Comparison of ENCODE assay signal across 18 cellular contexts in the genomic region with DNA sequence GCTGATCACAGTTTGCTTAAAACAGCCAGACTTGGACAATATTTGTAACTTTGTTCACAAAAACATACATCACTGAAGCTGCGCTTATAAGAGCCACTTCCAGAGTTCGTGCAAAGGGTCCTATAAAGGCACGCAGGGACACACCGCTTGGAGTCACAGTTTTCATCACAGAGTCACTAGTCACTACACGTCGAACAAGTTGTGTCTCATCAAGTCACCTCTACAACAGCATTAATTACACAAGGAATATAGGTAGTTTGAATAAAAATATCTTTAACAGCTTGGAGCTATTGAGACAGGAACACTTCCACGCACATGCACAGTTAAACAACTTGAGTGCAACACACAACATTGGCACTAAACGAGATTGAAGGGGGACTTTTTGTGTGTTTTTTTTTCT. TPM values are rescaled to one million over a fixed set of nuclear protein-coding genes. Genes with fewer than 3 reads are reported as not detected.
A peak's percentile ranks its signal among the peaks of the same experiment; 100 is the strongest.
DNase-seq lines count a peak whose midpoint lies in the region; ATAC-seq, FAIRE-seq and TF ChIP-seq lines count a peak whose summit lies in the region.
"Had no signal": no experiment of that assay in that cellular context is flagged by ENCODE, and none has a peak within 500 bp of the region (broad histone marks: within the 10 kb centered on the region; RNA-seq: fewer than 3 reads in every experiment).

No MANE protein-coding gene starts in this region.

- H3K23ac ChIP-seq in trophoblast cell (ENCODE audit: low read length): no peak overlapping the region

- H3K36me3 ChIP-seq in RWPE2 (ENCODE audit: low read depth) (peaks cover 3% of the 10 kb centered on the region; the same call in 1 of the 2 replicates), endothelial cell of umbilical vein (ENCODE audit: control insufficient read depth in 2 of 2, extremely low read depth in 1 of 2, insufficient read depth in 2 of 2, low read length in 2 of 2) (peaks cover 0 to 17% of the 10 kb centered on the region in 2 experiments), mucosa of descending colon (ENCODE audit: low read depth) (no peaks in the 10 kb centered on the region), subcutaneous abdominal adipose tissue (ENCODE audit: control insufficient read depth in 5 of 5, insufficient read depth in 5 of 5, low read length in 5 of 5) (peaks cover 4 to 27% (median 16%) of the 10 kb centered on the region in 5 donors), trophoblast cell (ENCODE audit: control insufficient read depth in 1 of 2, insufficient read depth in 2 of 2, low read length in 2 of 2) (no peaks in the 10 kb centered on the region)

- ATAC-seq in RWPE2 (ENCODE audit: low read depth) (no peak), mucosa of descending colon (no peak), HG02852 (IDR thresholded peaks at IDR 0.05; ENCODE audit: unreplicated experiment) (no peak)
- no peak for ATAC-seq in activated CD4-positive, CD25-positive, alpha-beta regulatory T cell treated with anti-CD3 and anti-CD28 coated beads, Interleukin-2, amount 50 U/mL, for 24 hours
- ATAC-seq: body of pancreas had no signal

- H3K4me3 ChIP-seq in RWPE2 (ENCODE audit: severe bottlenecking) (no peak overlapping the region), endothelial cell of umbilical vein (replicated peaks in 1 of 3; ENCODE audit: insufficient read depth in 1 of 3, low read depth in 1 of 3, low read length in 3 of 3) (peak overlapping the region; percentile 29 to 84 (median 65)), mucosa of descending colon (no peak overlapping the region), subcutaneous abdominal adipose tissue (ENCODE audit: low read depth in 1 of 5, low read length in 5 of 5) (peak overlapping the region; percentile 42 to 84 (median 75)), trophoblast cell (ENCODE audit: low read depth, low read length) (no peak overlapping the region)
- H3K4me3 ChIP-seq: body of pancreas had no signal

- peak overlapping the region; percentile 85 for H3K27ac ChIP-seq in RWPE2 (ENCODE audit: poor library complexity, severe bottlenecking)
- peak overlapping the region; percentile 82 for H3K27ac ChIP-seq in endothelial cell of umbilical vein (ENCODE audit: insufficient read depth, low read depth, low read length)
- peak overlapping the region; percentile 95 for H3K27ac ChIP-seq in subcutaneous abdominal adipose tissue (ENCODE audit: low read depth, low read length)
- H3K27ac ChIP-seq in trophoblast cell (ENCODE audit: low read depth, low read length): no peak overlapping the region

- no peaks in the 10 kb centered on the region for H3K9me1 ChIP-seq in endothelial cell of umbilical vein (replicated peaks; ENCODE audit: control insufficient read depth, extremely low read depth, insufficient read depth, low read length)

- dilution Hi-C loops in endothelial cell of umbilical vein (cut with MboI; ENCODE audit: extremely low pct_ligation_motif_present, low sequenced_read_pairs): no loop called here

- no peak overlapping the region for H3K18ac ChIP-seq in trophoblast cell (ENCODE audit: low read length)

- no peak overlapping the region for H4K8ac ChIP-seq in trophoblast cell (ENCODE audit: low read depth, low read length)

- intact Hi-C loops in endothelial cell of umbilical vein (cut with micrococcal nuclease): loop anchor here (5.0 kb wide), 2 partner anchors 639 to 689 kb away; no protein-coding TSS in a partner anchor
- intact Hi-C loops in mucosa of descending colon (cut with DNase I, micrococcal nuclease): loop anchor here in 1 of 2 donors (5.0 kb wide), 1 partner anchor 284 kb away; no protein-coding TSS in a partner anchor

- no peak overlapping the region for H3K4ac ChIP-seq in trophoblast cell (ENCODE audit: low read depth, low read length)

- H3K14ac ChIP-seq in trophoblast cell (ENCODE audit: low read length): no peak overlapping the region

- no peak overlapping the region for H2BK120ac ChIP-seq in trophoblast cell (ENCODE audit: insufficient read depth, low read length, poor library complexity)

- peak; percentile 57 for FAIRE-seq in endothelial cell of umbilical vein (lab: Jason Lieb, UNC)

- H3K79me2 ChIP-seq in endothelial cell of umbilical vein (ENCODE audit: control insufficient read depth, insufficient read depth, low read length) (peaks cover 94% of the 10 kb centered on the region), trophoblast cell (ENCODE audit: control insufficient read depth, insufficient read depth, low read length, poor library complexity) (no peaks in the 10 kb centered on the region)

- POLR2A ChIA-PET in endothelial cell of umbilical vein (lab: Charles Lee): interaction anchor here (0.6 to 2.2 kb wide), 4 partner anchors 9 to 23 kb away, joined by 3 to 7 read pairs (median 4); partner anchors contain the start of gene HOXA3

- no peak overlapping the region for H2AFZ ChIP-seq in endothelial cell of umbilical vein (ENCODE audit: low read depth, low read length)
- no peak overlapping the region for H2AFZ ChIP-seq in trophoblast cell (ENCODE audit: insufficient read depth, low read length, poor library complexity)

- DNase-seq in RWPE2 (ENCODE audit: low spot score) (no peak), endothelial cell of umbilical vein (ENCODE audit: low read depth, low spot score) (no peak), mucosa of descending colon (peak in 2 of 3 donors; percentile 25 to 34), trophoblast cell (no peak), NCI-H748 treated with DMSO at 0.1 percent for 48 hours (lab: John Stamatoyannopoulos, UW) (no peak)
- DNase-seq: activated CD4-positive, alpha-beta T cell treated with anti-CD3 and anti-CD28 coated beads for 4 hours; activated naive CD4-positive, alpha-beta T cell; body of pancreas; cortex of kidney; DND-41; glutamatergic neuron; NCI-H69 had no signal

- H2BK12ac ChIP-seq in trophoblast cell (ENCODE audit: low read length): no peak overlapping the region

- no peaks in the 10 kb centered on the region for H3K79me1 ChIP-seq in trophoblast cell (ENCODE audit: low read length)

- CTCF ChIA-PET in endothelial cell of umbilical vein (lab: Charles Lee): interaction anchor here (0.7 to 7.0 kb wide), 15 partner anchors 10 to 772 kb away, joined by 3 to 72 read pairs (median 7); partner anchors contain the start of genes HOXA4 and HOXA7

- H2BK5ac ChIP-seq in trophoblast cell (ENCODE audit: low read depth, low read length, poor library complexity): no peak overlapping the region

- peak overlapping the region; percentile 92 for H3K4me2 ChIP-seq in endothelial cell of umbilical vein (ENCODE audit: insufficient read depth, low read length)
- no peak overlapping the region for H3K4me2 ChIP-seq in trophoblast cell (ENCODE audit: low read length)

- H3K27me3 ChIP-seq in RWPE2 (ENCODE audit: insufficient read depth, poor library complexity, severe bottlenecking) (no peaks in the 10 kb centered on the region), endothelial cell of umbilical vein (ENCODE audit: control insufficient read depth in 2 of 2, insufficient read depth in 2 of 2, low read length in 2 of 2) (no peaks in the 10 kb centered on the region), subcutaneous abdominal adipose tissue (ENCODE audit: control insufficient read depth in 5 of 5, insufficient read depth in 4 of 5, low read length in 5 of 5) (no peaks in the 10 kb centered on the region), trophoblast cell (ENCODE audit: insufficient read depth, low read length) (peaks cover 94% of the 10 kb centered on the region)

- H3K9ac ChIP-seq in endothelial cell of umbilical vein (replicated peaks; ENCODE audit: extremely low read depth, insufficient read depth, low read length) (peak overlapping the region; percentile 84), subcutaneous abdominal adipose tissue (ENCODE audit: low read length in 5 of 5) (peak overlapping the region in 2 of 5 donors; percentile 74 to 79), trophoblast cell (ENCODE audit: low read length) (no peak overlapping the region)

- H3K4me1 ChIP-seq in RWPE2 (ENCODE audit: insufficient read depth, poor library complexity, severe bottlenecking): peaks cover 2% of the 10 kb centered on the region
- H3K4me1 ChIP-seq in endothelial cell of umbilical vein (ENCODE audit: control insufficient read depth, extremely low read depth, insufficient read depth, low read length): peaks cover 74% of the 10 kb centered on the region
- H3K4me1 ChIP-seq in mucosa of descending colon (ENCODE audit: low read depth): peaks cover 29% of the 10 kb centered on the region
- H3K4me1 ChIP-seq in subcutaneous abdominal adipose tissue (ENCODE audit: control insufficient read depth in 5 of 5, insufficient read depth in 5 of 5, low read length in 5 of 5): peaks cover 3 to 91% (median 86%) of the 10 kb centered on the region in 5 donors
- peaks cover 3 to 11% of the 10 kb centered on the region in 2 experiments for H3K4me1 ChIP-seq in trophoblast cell (ENCODE audit: control insufficient read depth in 1 of 2, insufficient read depth in 2 of 2, low read length in 2 of 2)

- H4K12ac ChIP-seq in trophoblast cell (ENCODE audit: low read depth, low read length): no peak overlapping the region

- H4K20me1 ChIP-seq in endothelial cell of umbilical vein (replicated peaks; ENCODE audit: control insufficient read depth, extremely low read depth, insufficient read depth, low read length): no peaks in the 10 kb centered on the region

- no peak for TF ChIP-seq POLR2A in endothelial cell of umbilical vein (IDR thresholded peaks at IDR 0.05; ENCODE audit: low read depth, low read length)

- no peak overlapping the region for H2AK5ac ChIP-seq in trophoblast cell (ENCODE audit: low read length)

- no peaks in the 10 kb centered on the region for H3K9me3 ChIP-seq in RWPE2 (ENCODE audit: severe bottlenecking)
- H3K9me3 ChIP-seq in endothelial cell of umbilical vein (replicated peaks; ENCODE audit: control insufficient read depth, insufficient read depth, low read length): no peaks in the 10 kb centered on the region
- H3K9me3 ChIP-seq in mucosa of descending colon: no peaks in the 10 kb centered on the region
- no peaks in the 10 kb centered on the region for H3K9me3 ChIP-seq in subcutaneous abdominal adipose tissue (ENCODE audit: control insufficient read depth in 5 of 5, low read length in 5 of 5)
- H3K9me3 ChIP-seq in trophoblast cell (ENCODE audit: insufficient read depth, low read depth, low read length): peaks cover 20% of the 10 kb centered on the region
- H3K9me3 ChIP-seq: body of pancreas had no signal

- H4K91ac ChIP-seq in trophoblast cell (ENCODE audit: low read depth, low read length): no peak overlapping the region

- no CpG with 5 or more reads among the region's 8 CpGs for WGBS in trophoblast cell (ENCODE audit: extremely low coverage, insufficient coverage, insufficient read length)

- no TSS peak for BruUV-seq in endothelial cell of umbilical vein (replicated peaks; lab: Mats Ljungman, UMichigan)

- TF ChIP-seq CTCF in RWPE2 (IDR thresholded peaks at IDR 0.05; ENCODE audit: poor library complexity, severe bottlenecking) (no peak), endothelial cell of umbilical vein (IDR thresholded peaks at IDR 0.05; ENCODE audit: extremely low read depth in 1 of 2, insufficient read depth in 1 of 2, low read depth in 1 of 2, low read length in 2 of 2) (no peak), mucosa of descending colon (IDR thresholded peaks at IDR 0.05) (no peak)

RNA-seq across cellular contexts. Expression of gene HOXA5, which starts 2.3 kb away (rescaled TPM):
- total RNA-seq in endothelial cell of umbilical vein (18.8 and 21.4 TPM in 2 replicates), mucosa of descending colon (10 to 100 TPM; 16.1 to 26.6 (median 23.8) TPM)
- 18.6 and 22.1 TPM in 2 replicates for polyA plus RNA-seq in endothelial cell of umbilical vein
- polyA plus RNA-seq in endothelial cell of umbilical vein (2011; cell fraction: cytosol; rRNA removed): 15.7 and 18.5 TPM in 2 replicates
- polyA plus RNA-seq in endothelial cell of umbilical vein (2011; cell fraction: nucleus; rRNA removed): 29.1 and 32.2 TPM in 2 replicates
- 19.5 and 28.4 TPM in 2 replicates for polyA plus RNA-seq in endothelial cell of umbilical vein (2012)
- 12.0 and 16.8 TPM in 2 replicates for polyA minus RNA-seq in endothelial cell of umbilical vein
- polyA minus RNA-seq in endothelial cell of umbilical vein (2011; cell fraction: cytosol; rRNA and poly(A)+ RNA removed): 1.3 TPM
- 10.0 and 11.6 TPM in 2 replicates for polyA minus RNA-seq in endothelial cell of umbilical vein (2011; cell fraction: nucleus; rRNA and poly(A)+ RNA removed)
- polyA plus RNA-seq in trophoblast cell (2013): not detected in 2 replicates
- polyA plus RNA-seq: neural cell had no signal

RNA-seq across cellular contexts. Expression of gene HOXA6, which starts 6.4 kb away (rescaled TPM):
- total RNA-seq in endothelial cell of umbilical vein: 17.9 and 20.7 TPM in 2 replicates
- polyA plus RNA-seq in endothelial cell of umbilical vein: 7.8 and 10.0 TPM in 2 replicates
- polyA plus RNA-seq in endothelial cell of umbilical vein (2011; cell fraction: cytosol; rRNA removed): 5.0 and 6.7 TPM in 2 replicates
- 15.6 and 19.9 TPM in 2 replicates for polyA plus RNA-seq in endothelial cell of umbilical vein (2011; cell fraction: nucleus; rRNA removed)
- polyA plus RNA-seq in endothelial cell of umbilical vein (2012): 6.1 and 6.2 TPM in 2 replicates
- polyA minus RNA-seq in endothelial cell of umbilical vein: 6.1 and 6.7 TPM in 2 replicates
- polyA minus RNA-seq in endothelial cell of umbilical vein (2011; cell fraction: cytosol; rRNA and poly(A)+ RNA removed): not detected
- polyA minus RNA-seq in endothelial cell of umbilical vein (2011; cell fraction: nucleus; rRNA and poly(A)+ RNA removed): 8.4 and 18.0 TPM in 2 replicates
- total RNA-seq in mucosa of descending colon: 10 to 100 TPM; 20.2 to 39.5 (median 20.5) TPM
- polyA plus RNA-seq in trophoblast cell (2013): not detected in 2 replicates
- total RNA-seq: body of pancreas had no signal
- polyA plus RNA-seq: liver, neural cell had no signal

RNA-seq across cellular contexts. Expression of gene HOXA4, which starts 10.6 kb away (rescaled TPM):
- total RNA-seq in endothelial cell of umbilical vein (7.5 and 8.1 TPM in 2 replicates), mucosa of descending colon (1 to 10 TPM; 5.9 to 9.5 (median 8.3) TPM)
- 4.9 and 5.8 TPM in 2 replicates for polyA plus RNA-seq in endothelial cell of umbilical vein
- polyA plus RNA-seq in endothelial cell of umbilical vein (2011; cell fraction: cytosol; rRNA removed): 5.1 and 5.7 TPM in 2 replicates
- polyA plus RNA-seq in endothelial cell of umbilical vein (2011; cell fraction: nucleus; rRNA removed): 16.7 and 22.7 TPM in 2 replicates
- 10.9 and 15.8 TPM in 2 replicates for polyA plus RNA-seq in endothelial cell of umbilical vein (2012)
- 2.7 TPM in 2 replicates for polyA minus RNA-seq in endothelial cell of umbilical vein
- polyA minus RNA-seq in endothelial cell of umbilical vein (2011; cell fraction: cytosol; rRNA and poly(A)+ RNA removed): not detected
- 6.6 and 7.0 TPM in 2 replicates for polyA minus RNA-seq in endothelial cell of umbilical vein (2011; cell fraction: nucleus; rRNA and poly(A)+ RNA removed)
- 0.03 TPM in 1 of 2 replicates, not detected in the other for polyA plus RNA-seq in trophoblast cell (2013)
- polyA plus RNA-seq: neural cell had no signal

RNA-seq across cellular contexts. Expression of gene HOXA3, which starts 11.2 kb away (rescaled TPM):
- total RNA-seq in endothelial cell of umbilical vein: 12.0 and 14.0 TPM in 2 replicates
- 4.2 and 4.7 TPM in 2 replicates for polyA plus RNA-seq in endothelial cell of umbilical vein
- 1.5 and 2.4 TPM in 2 replicates for polyA plus RNA-seq in endothelial cell of umbilical vein (2011; cell fraction: cytosol; rRNA removed)
- polyA plus RNA-seq in endothelial cell of umbilical vein (2011; cell fraction: nucleus; rRNA removed): 14.0 and 14.1 TPM in 2 replicates
- 4.6 and 5.6 TPM in 2 replicates for polyA plus RNA-seq in endothelial cell of umbilical vein (2012)
- polyA minus RNA-seq in endothelial cell of umbilical vein: 1.6 and 2.0 TPM in 2 replicates
- polyA minus RNA-seq in endothelial cell of umbilical vein (2011; cell fraction: cytosol; rRNA and poly(A)+ RNA removed): not detected
- 7.1 and 20.1 TPM in 2 replicates for polyA minus RNA-seq in endothelial cell of umbilical vein (2011; cell fraction: nucleus; rRNA and poly(A)+ RNA removed)
- 10 to 100 TPM; 19.9 to 38.1 (median 20.5) TPM for total RNA-seq in mucosa of descending colon
- polyA plus RNA-seq in trophoblast cell (2013): not detected in 2 replicates
- polyA plus RNA-seq: neural cell had no signal

RNA-seq across cellular contexts. Expression of gene HOXA7, which starts 15.3 kb away (rescaled TPM):
- total RNA-seq in endothelial cell of umbilical vein: 15.6 and 18.5 TPM in 2 replicates
- polyA plus RNA-seq in endothelial cell of umbilical vein: 16.9 and 18.1 TPM in 2 replicates
- polyA plus RNA-seq in endothelial cell of umbilical vein (2011; cell fraction: cytosol; rRNA removed): 13.0 and 13.8 TPM in 2 replicates
- 5.6 and 8.3 TPM in 2 replicates for polyA plus RNA-seq in endothelial cell of umbilical vein (2011; cell fraction: nucleus; rRNA removed)
- polyA plus RNA-seq in endothelial cell of umbilical vein (2012): 13.9 and 16.0 TPM in 2 replicates
- polyA minus RNA-seq in endothelial cell of umbilical vein: 8.6 and 9.4 TPM in 2 replicates
- polyA minus RNA-seq in endothelial cell of umbilical vein (2011; cell fraction: cytosol; rRNA and poly(A)+ RNA removed): 5.9 TPM
- polyA minus RNA-seq in endothelial cell of umbilical vein (2011; cell fraction: nucleus; rRNA and poly(A)+ RNA removed): 3.8 and 4.1 TPM in 2 replicates
- 10 to 100 TPM; 17.1 to 29.8 (median 27.9) TPM for total RNA-seq in mucosa of descending colon
- not detected in 2 replicates for polyA plus RNA-seq in trophoblast cell (2013)
- total RNA-seq: SK-MEL-5 had no signal
- polyA plus RNA-seq: liver, neural cell had no signal

Comparison
In these comparisons a context has a peak if more than half of its experiments do, and no peak if none do; other contexts are left out.
1. DNase-seq: peak in mucosa of descending colon (2 of 3); none in RWPE2 (single experiment), endothelial cell of umbilical vein (single experiment), trophoblast cell (0 of 2) and NCI-H748 treated with DMSO at 0.1 percent for 48 hours (single experiment).
2. H3K4me3 ChIP-seq: peak in endothelial cell of umbilical vein (3 of 3) and subcutaneous abdominal adipose tissue (5 of 5); none in RWPE2 (single experiment), mucosa of descending colon (single experiment) and trophoblast cell (single experiment).